Comparison of ENCODE assay signal across 1 cellular context in genomic region chr5:39191216-39191615, GRCh38.
TF ChIP-seq lines count a peak whose summit lies in the region.

No MANE protein-coding gene starts in this region.

TF ChIP-seq in SK-N-SH, 30 proteins besides CTCF, POLR2A, EP300 and RAD21 (continued from another document):
- TF ChIP-seq IRF3 (IDR thresholded peaks at IDR 0.05; ENCODE audit: low read depth, low read length), result no peak
